In genomic region chr9:122931851-122932199, GRCh38 we compare ENCODE assay signal across 8 cellular contexts. TPM values are rescaled to one million over a fixed set of nuclear protein-coding genes. Genes with fewer than 3 reads are reported as not detected.
DNase-seq lines count a peak whose midpoint lies in the region; ATAC-seq, FAIRE-seq and TF ChIP-seq lines count a peak whose summit lies in the region.

No MANE protein-coding gene starts in this region.

- intact Hi-C loops in lower leg skin (cut with DNase I; ENCODE audit: low total_unique reads), result no loop called here

- peaks cover 7% of the 10 kb centered on the region for H3K36me3 ChIP-seq in ACC112 (ENCODE audit: insufficient read depth, low read length)

- DNase-seq in astrocyte of the spinal cord (ENCODE audit: low read depth, low spot score) (no peak), lower leg skin (ENCODE audit: low spot score in 2 of 2) (no peak), GM12892 (ENCODE audit: insufficient read length) (no peak), SKM-1 (lab: John Stamatoyannopoulos, UW; ENCODE audit: unreplicated experiment) (no peak), GM13976 (ENCODE audit: low spot score) (no peak)

- H3K4me1 ChIP-seq in ACC112 (ENCODE audit: control insufficient read depth, insufficient read depth, low read length, unreplicated experiment), result peaks cover 9% of the 10 kb centered on the region

- in situ Hi-C loops in astrocyte of the spinal cord (cut with HindIII; ENCODE audit: low sequenced_read_pairs), result no loop called here
- in situ Hi-C loops in GM13976 (cut with MboI; ENCODE audit: low sequenced_read_pairs, unreplicated experiment), result no loop called here

- peaks cover 68% of the 10 kb centered on the region for H3K79me2 ChIP-seq in ACC112 (ENCODE audit: control insufficient read depth, insufficient read depth, low read length, unreplicated experiment)

- TF ChIP-seq POLR2A in lower leg skin (IDR thresholded peaks at IDR 0.05) (no peak), GM12892 (IDR thresholded peaks at IDR 0.05; ENCODE audit: low read depth, low read length) (no peak)

- peak overlapping the region; percentile 66 for H3K27ac ChIP-seq in ACC112 (ENCODE audit: low read depth, low read length)

- FAIRE-seq in GM12892 (lab: Jason Lieb, UNC), result no peak

- WGBS in lower leg skin, 2 donors, result 0% methylated on average over 8 of the region's 8 CpGs

- TF ChIP-seq CTCF in astrocyte of the spinal cord (IDR thresholded peaks at IDR 0.05; ENCODE audit: low read depth, low read length), result no peak
- TF ChIP-seq CTCF in lower leg skin (IDR thresholded peaks at IDR 0.05), result no peak
- TF ChIP-seq CTCF in GM13976 (IDR thresholded peaks at IDR 0.05; ENCODE audit: borderline replicate concordance, control extremely low read depth, extremely low read depth, insufficient read depth, missing control alignments), result no peak

- ATAC-seq in HG02763 (IDR thresholded peaks at IDR 0.05; ENCODE audit: unreplicated experiment), result peak; percentile 9
- no peak for ATAC-seq in HG02981 (IDR thresholded peaks at IDR 0.05; ENCODE audit: unreplicated experiment)

- H3K4me3 ChIP-seq in ACC112 (ENCODE audit: low read depth, low read length), result peak overlapping the region; percentile 98
- peak overlapping the region; percentile 83 for H3K4me3 ChIP-seq in astrocyte of the spinal cord (ENCODE audit: low read depth, low read length)
- H3K4me3 ChIP-seq in lower leg skin (ENCODE audit: low read depth, poor library complexity, severe bottlenecking), result peak overlapping the region; percentile 69

- no peaks in the 10 kb centered on the region for H3K27me3 ChIP-seq in ACC112 (ENCODE audit: insufficient read depth, low read length)

- peak overlapping the region; percentile 77 for H2AFZ ChIP-seq in ACC112 (ENCODE audit: low read length, unreplicated experiment)

RNA-seq across cellular contexts. Expression of gene ZBTB26, which starts 0.5 kb away (rescaled TPM):
- total RNA-seq in lower leg skin, result 1 to 10 TPM; 2.0 to 5.9 (median 4.8) TPM
- 7.3 TPM for polyA plus RNA-seq in GM12892 (2012; ENCODE audit: missing spikeins)

RNA-seq across cellular contexts. Expression of gene RABGAP1, which starts 9.0 kb away (rescaled TPM):
- 10 to 100 TPM; 36.7 to 52.1 (median 45.4) TPM for total RNA-seq in lower leg skin
- 13.2 TPM for polyA plus RNA-seq in GM12892 (2012; ENCODE audit: missing spikeins)

RNA-seq across cellular contexts. Expression of gene ZBTB6, which starts 18.7 kb away (rescaled TPM):
- 1 to 10 TPM; 6.9 to 9.6 (median 8.3) TPM for total RNA-seq in lower leg skin
- polyA plus RNA-seq in GM12892 (2012; ENCODE audit: missing spikeins), result 5.7 TPM

RNA-seq across cellular contexts. Expression of gene RC3H2, which starts 26.7 kb away (rescaled TPM):
- total RNA-seq in lower leg skin, result 10 to 100 TPM; 24.2 to 30.9 (median 27.1) TPM
- polyA plus RNA-seq in GM12892 (2012; ENCODE audit: missing spikeins), result 11.6 TPM
